In the genomic region with DNA sequence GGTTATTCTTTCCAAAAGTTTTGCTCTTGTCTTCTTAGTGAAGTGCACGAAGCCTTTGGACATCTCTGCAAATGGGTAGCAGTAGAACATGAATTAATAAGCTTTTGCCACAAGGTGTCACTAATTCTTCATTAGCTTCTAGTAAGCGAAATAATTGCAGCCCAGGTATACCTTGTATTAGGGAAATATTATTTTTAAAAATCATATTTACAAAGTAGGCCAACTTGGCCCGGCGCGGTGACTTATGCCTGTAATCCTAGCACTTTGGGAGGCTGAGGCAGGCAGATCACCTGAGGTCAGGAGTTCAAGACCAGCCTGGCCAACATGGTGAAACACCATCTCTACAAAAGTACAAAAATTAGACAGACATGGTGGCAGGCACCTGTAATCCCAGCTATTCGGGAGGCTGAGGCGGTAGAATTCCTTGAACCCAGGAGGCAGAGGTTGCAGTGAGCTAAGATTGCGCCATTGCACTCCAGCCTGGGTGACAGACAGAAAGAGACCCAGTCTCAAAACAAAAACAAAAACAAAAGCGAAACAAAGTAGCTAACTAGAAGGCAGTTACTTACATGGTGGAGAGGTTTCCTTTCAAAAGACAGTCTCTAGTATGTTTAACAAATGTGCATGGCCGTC, we compare ENCODE assay signal across 9 cellular contexts. TPM values are rescaled to one million over a fixed set of nuclear protein-coding genes. Genes with fewer than 3 reads are reported as not detected.
DNase-seq lines count a peak whose midpoint lies in the region; ATAC-seq and TF ChIP-seq lines count a peak whose summit lies in the region.
"Had no signal": no experiment of that assay in that cellular context is flagged by ENCODE, and none has a peak within 500 bp of the region (broad histone marks: within the 10 kb centered on the region; RNA-seq: fewer than 3 reads in every experiment).

No MANE protein-coding gene starts in this region.

- TF ChIP-seq CTCF in GM13976 (IDR thresholded peaks at IDR 0.05; ENCODE audit: borderline replicate concordance, control extremely low read depth, extremely low read depth, insufficient read depth, missing control alignments), result peak; percentile 53
- peak; percentile 72 for TF ChIP-seq CTCF in SU-DHL-6 (IDR thresholded peaks at IDR 0.05; ENCODE audit: insufficient read depth, low read length, poor library complexity, severe bottlenecking)
- peak; percentile 20 to 41 for TF ChIP-seq CTCF in fibroblast of lung (conservative IDR thresholded peaks at IDR 0.05 in 1 of 2, IDR thresholded peaks at IDR 0.05 in 1 of 2; ENCODE audit: low read depth in 1 of 2, low read length in 2 of 2)

- H3F3A ChIP-seq in SU-DHL-6 (ENCODE audit: insufficient read depth), result no peaks in the 10 kb centered on the region

- H3K9me2 ChIP-seq in SU-DHL-6 (replicated peaks; ENCODE audit: insufficient read depth, low read length), result no peaks in the 10 kb centered on the region

- H3K27ac ChIP-seq in SU-DHL-6 (ENCODE audit: low read depth, low read length) (no peak overlapping the region), fibroblast of lung (ENCODE audit: insufficient read depth, low read length) (no peak overlapping the region)

- no peaks in the 10 kb centered on the region for H3K27me3 ChIP-seq in SU-DHL-6 (ENCODE audit: low read length)
- no peaks in the 10 kb centered on the region for H3K27me3 ChIP-seq in fibroblast of lung (ENCODE audit: control insufficient read depth, insufficient read depth, low read length)

- H3K9ac ChIP-seq in SU-DHL-6 (ENCODE audit: low read length), result peak overlapping the region; percentile 6; the same call in 1 of the 2 replicates
- no peak overlapping the region for H3K9ac ChIP-seq in fibroblast of lung (ENCODE audit: insufficient read depth, low read length)

- no peak overlapping the region for H2AFZ ChIP-seq in SU-DHL-6 (ENCODE audit: low read depth, low read length, severe bottlenecking)
- H2AFZ ChIP-seq in fibroblast of lung (ENCODE audit: low read length), result no peak overlapping the region

- H3K4me2 ChIP-seq in SU-DHL-6 (ENCODE audit: low read depth, low read length, poor library complexity, severe bottlenecking), result peak overlapping the region; percentile 49
- no peak overlapping the region for H3K4me2 ChIP-seq in fibroblast of lung (ENCODE audit: extremely low read depth, insufficient read depth, low read length)

- intact Hi-C loops in sciatic nerve (cut with DNase I), result no loop called here

- no peaks in the 10 kb centered on the region for H3K4me1 ChIP-seq in fibroblast of lung (ENCODE audit: control insufficient read depth, extremely low read depth, insufficient read depth, low read length)

- H3K9me3 ChIP-seq in SU-DHL-6 (ENCODE audit: insufficient read depth, low read length) (no peaks in the 10 kb centered on the region), fibroblast of lung (ENCODE audit: control insufficient read depth, insufficient read depth, low read depth, low read length) (no peaks in the 10 kb centered on the region)

- H4K20me1 ChIP-seq in SU-DHL-6 (ENCODE audit: low read depth, low read length), result no peaks in the 10 kb centered on the region
- H4K20me1 ChIP-seq in fibroblast of lung (ENCODE audit: control insufficient read depth, extremely low read depth, insufficient read depth, low read length), result no peaks in the 10 kb centered on the region

- ATAC-seq in HG03460 (IDR thresholded peaks at IDR 0.05; ENCODE audit: unreplicated experiment), result peak; percentile 68
- ATAC-seq in sciatic nerve, result peak; percentile 50

- in situ Hi-C loops in GM13976 (cut with MboI; ENCODE audit: low sequenced_read_pairs, unreplicated experiment), result loop anchor here (10.0 kb wide), 2 partner anchors 96 to 126 kb away; no protein-coding TSS in a partner anchor

- DNase-seq in AML-193 (lab: John Stamatoyannopoulos, UW) (peak; percentile 71 to 74), GM13976 (ENCODE audit: low spot score) (peak; percentile 59), fibroblast of lung (ENCODE audit: low read depth in 2 of 2) (peak; percentile 16 to 57), sciatic nerve (ENCODE audit: low spot score) (no peak), ecto neural progenitor cell (ENCODE audit: low spot score) (no peak)
- no peak for DNase-seq in stimulated activated CD4-positive, alpha-beta T cell treated with anti-CD3 and anti-CD28 coated beads, Interleukin-2, amount 100 ng/mL, for 48 hours
- DNase-seq: left cardiac atrium had no signal

- H3K79me2 ChIP-seq in SU-DHL-6 (ENCODE audit: insufficient read depth, low read length) (no peaks in the 10 kb centered on the region), fibroblast of lung (ENCODE audit: control insufficient read depth, insufficient read depth, low read length) (no peaks in the 10 kb centered on the region)

- no peak overlapping the region for H3K4me3 ChIP-seq in SU-DHL-6 (ENCODE audit: insufficient read depth, low read length, poor library complexity, severe bottlenecking)
- H3K4me3 ChIP-seq in fibroblast of lung (replicated peaks in 1 of 4; ENCODE audit: control extremely low read depth in 1 of 4, insufficient read depth in 1 of 4, low read depth in 3 of 4, low read length in 4 of 4), result no peak overlapping the region

- H3K36me3 ChIP-seq in SU-DHL-6 (ENCODE audit: low read length) (no peaks in the 10 kb centered on the region), fibroblast of lung (ENCODE audit: control insufficient read depth, insufficient read depth, low read length) (no peaks in the 10 kb centered on the region)

RNA-seq across cellular contexts. Expression of a gene that starts 8.8 kb away (rescaled TPM):
- total RNA-seq in fibroblast of lung (3.6 and 5.9 TPM in 2 replicates), sciatic nerve (11.1 TPM)
- polyA plus RNA-seq in fibroblast of lung, result 1.4 and 2.3 TPM in 2 replicates
- polyA plus RNA-seq in fibroblast of lung (2012), result 2.5 and 5.0 TPM in 2 replicates
- 1.5 and 1.9 TPM in 2 replicates for polyA minus RNA-seq in fibroblast of lung (ENCODE audit: low replicate concordance)

RNA-seq across cellular contexts. Expression of a gene that starts 36.0 kb away (rescaled TPM):
- total RNA-seq in fibroblast of lung (under 0.01 TPM in 1 of 2 replicates, not detected in the other), sciatic nerve (8.0 TPM)
- not detected in 2 replicates for polyA plus RNA-seq in fibroblast of lung
- polyA plus RNA-seq in fibroblast of lung (2012), result not detected in 2 replicates
- polyA minus RNA-seq in fibroblast of lung (ENCODE audit: low replicate concordance), result not detected in 2 replicates

Comparison
In these comparisons a context has a peak if more than half of its experiments do, and no peak if none do; other contexts are left out.
1. DNase-seq: peak in AML-193 (2 of 2), GM13976 (single experiment) and fibroblast of lung (2 of 2); none in sciatic nerve (single experiment), ecto neural progenitor cell (single experiment) and stimulated activated CD4-positive, alpha-beta T cell treated with anti-CD3 and anti-CD28 coated beads, Interleukin-2, amount 100 ng/mL, for 48 hours (0 of 2).
2. Peak in every context shown above with its lines, with median percentiles within 50 percentile points of each other: CTCF ChIP-seq.